In the genomic region with DNA sequence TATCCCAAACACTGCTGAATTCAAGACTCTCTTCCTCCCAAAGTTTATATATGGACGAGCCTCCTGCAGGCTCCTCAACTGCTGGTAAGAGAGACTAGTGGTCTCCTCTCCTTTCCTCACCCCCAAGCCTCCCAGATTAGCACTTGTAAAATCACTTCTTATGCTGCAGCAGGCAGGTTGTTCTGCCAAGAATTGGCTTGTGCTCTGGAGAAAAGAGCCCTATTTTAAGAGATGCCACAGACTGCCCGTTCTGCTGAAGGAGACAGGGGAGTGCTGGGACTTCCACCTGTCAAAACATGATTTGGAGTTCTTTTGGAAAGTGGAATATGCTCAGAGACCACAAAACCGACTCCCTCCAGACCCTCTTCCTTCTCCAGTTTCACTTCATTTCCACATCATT, we compare ENCODE assay signal across 18 cellular contexts.
DNase-seq lines count a peak whose midpoint lies in the region; ATAC-seq and TF ChIP-seq lines count a peak whose summit lies in the region.
"Had no signal": no experiment of that assay in that cellular context is flagged by ENCODE, and none has a peak within 500 bp of the region (broad histone marks: within the 10 kb centered on the region; RNA-seq: fewer than 3 reads in every experiment).

No MANE protein-coding gene starts in this region.

- no peak overlapping the region for H3K9ac ChIP-seq in mammary epithelial cell (ENCODE audit: insufficient read depth, low read length)

- intact Hi-C loops in mammary epithelial cell (cut with micrococcal nuclease) (no loop called here), breast epithelium (cut with DNase I; ENCODE audit: low total_unique reads) (no loop called here), aorta (cut with DNase I) (no loop called here), heart left ventricle (cut with DNase I) (no loop called here)

- H3K27ac ChIP-seq in mammary epithelial cell (ENCODE audit: insufficient read depth, low read depth, low read length) (no peak overlapping the region), breast epithelium (no peak overlapping the region), cingulate gyrus (ENCODE audit: low read depth, low read length) (peak overlapping the region; percentile 43), aorta (ENCODE audit: low read depth in 1 of 2, low read length in 2 of 2) (peak overlapping the region; percentile 73 to 82), heart left ventricle (no peak overlapping the region)

- DNase-seq in mammary epithelial cell (no peak), breast epithelium (ENCODE audit: low spot score in 2 of 2) (no peak), myocyte (ENCODE audit: low read depth) (peak; percentile 12), aorta (no peak), heart left ventricle (no peak), retina (no peak), KG1 (lab: John Stamatoyannopoulos, UW) (no peak)
- DNase-seq: DND-41, GDM1, KBM-7, NCI-H1436 treated with DMSO at 0.1 percent for 48 hours, NCI-H2029 treated with DMSO at 0.1 percent for 48 hours, NCI-H2171 treated with DMSO at 0.1 percent for 48 hours, NCI-H446 treated with DMSO at 0.1 percent for 48 hours had no signal

- H3K9me3 ChIP-seq in mammary epithelial cell (replicated peaks; ENCODE audit: insufficient read depth, low read length), result no peaks in the 10 kb centered on the region
- H3K9me3 ChIP-seq in breast epithelium, result peaks cover 0 to 5% of the 10 kb centered on the region in 2 donors
- no peaks in the 10 kb centered on the region for H3K9me3 ChIP-seq in aorta (ENCODE audit: control insufficient read depth, low read length)
- H3K9me3 ChIP-seq in heart left ventricle, result peaks cover 0 to 10% (median 0%) of the 10 kb centered on the region in 12 donors

- no peak for TF ChIP-seq POLR2A in breast epithelium (IDR thresholded peaks at IDR 0.05)
- TF ChIP-seq POLR2A in heart left ventricle (IDR thresholded peaks at IDR 0.05), result no peak

- no peak overlapping the region for H3K4me2 ChIP-seq in mammary epithelial cell (ENCODE audit: insufficient read depth, low read depth, low read length)

- H3K27me3 ChIP-seq in mammary epithelial cell (ENCODE audit: insufficient read depth, low read length) (no peaks in the 10 kb centered on the region), breast epithelium (no peaks in the 10 kb centered on the region), aorta (ENCODE audit: control insufficient read depth in 1 of 2, insufficient read depth in 2 of 2, low read length in 1 of 2) (no peaks in the 10 kb centered on the region), heart left ventricle (no peaks in the 10 kb centered on the region)

- H3K36me3 ChIP-seq in mammary epithelial cell (ENCODE audit: insufficient read depth, low read length), result no peaks in the 10 kb centered on the region
- H3K36me3 ChIP-seq in breast epithelium, result no peaks in the 10 kb centered on the region
- H3K36me3 ChIP-seq in aorta (ENCODE audit: control insufficient read depth in 1 of 2, insufficient read depth in 2 of 2, low read length in 1 of 2), result no peaks in the 10 kb centered on the region
- no peaks in the 10 kb centered on the region for H3K36me3 ChIP-seq in heart left ventricle

- in situ Hi-C loops in mammary epithelial cell (cut with MboI; ENCODE audit: low sequenced_read_pairs in 2 of 2), result no loop called here

- H2AFZ ChIP-seq in mammary epithelial cell (ENCODE audit: low read depth, low read length), result peak overlapping the region; percentile 66

- no TSS peak for BruUV-seq in mammary epithelial cell (replicated peaks; lab: Mats Ljungman, UMichigan)

- dilution Hi-C loops in mammary epithelial cell (cut with HindIII; ENCODE audit: low sequenced_read_pairs), result no loop called here

- no peak for TF ChIP-seq CTCF in mammary epithelial cell (conservative IDR thresholded peaks at IDR 0.05 in 1 of 2, IDR thresholded peaks at IDR 0.05 in 1 of 2; ENCODE audit: extremely low read depth in 1 of 2, insufficient read depth in 1 of 2, low read depth in 1 of 2, low read length in 2 of 2)
- no peak for TF ChIP-seq CTCF in breast epithelium (IDR thresholded peaks at IDR 0.05)
- no peak for TF ChIP-seq CTCF in heart left ventricle (IDR thresholded peaks at IDR 0.05)

- 77% methylated on average over 3 of the region's 3 CpGs for WGBS in mammary epithelial cell (ENCODE audit: low coverage, missing lambda C conversion rate)
- WGBS in aorta, 2 donors, result 7 to 15% methylated on average over 3 of the region's 3 CpGs
- WGBS in heart left ventricle, 4 donors, result 76 to 81% (median 79%) methylated on average over 3 of the region's 3 CpGs

- H3K79me2 ChIP-seq in mammary epithelial cell (ENCODE audit: insufficient read depth, low read length), result no peaks in the 10 kb centered on the region

- no peak overlapping the region for H3K4me3 ChIP-seq in mammary epithelial cell (replicated peaks in 1 of 3; ENCODE audit: insufficient read depth in 1 of 3, low read depth in 2 of 3, low read length in 3 of 3)
- no peak overlapping the region for H3K4me3 ChIP-seq in breast epithelium
- no peak overlapping the region for H3K4me3 ChIP-seq in aorta (ENCODE audit: low read length in 2 of 2)
- H3K4me3 ChIP-seq in heart left ventricle, result no peak overlapping the region
- H3K4me3 ChIP-seq: GM12878 had no signal

- H3K4me1 ChIP-seq in mammary epithelial cell (ENCODE audit: insufficient read depth, low read length) (peaks cover 18% of the 10 kb centered on the region), breast epithelium (no peaks in the 10 kb centered on the region), aorta (ENCODE audit: control insufficient read depth in 1 of 2, insufficient read depth in 2 of 2, low read length in 2 of 2) (peaks cover 5 to 7% of the 10 kb centered on the region in 2 donors), heart left ventricle (no peaks in the 10 kb centered on the region)

- CTCF ChIA-PET in mammary epithelial cell (lab: Charles Lee; ENCODE audit: low non-redundant PET), result no interaction called here

- ATAC-seq in aorta (ENCODE audit: low FRiP score), result no peak
- no peak for ATAC-seq in heart left ventricle
- ATAC-seq: GM12878, Panc1, Right ventricle myocardium inferior had no signal

- H4K20me1 ChIP-seq in mammary epithelial cell (ENCODE audit: insufficient read depth, low read length), result no peaks in the 10 kb centered on the region

Comparison
In these comparisons a context has a peak if more than half of its experiments do, and no peak if none do; other contexts are left out.
1. H3K27ac ChIP-seq: peak in cingulate gyrus (single experiment) and aorta (2 of 2); none in mammary epithelial cell (single experiment), breast epithelium (0 of 2) and heart left ventricle (0 of 12).